27 cellular contexts compared by ENCODE assay signal in the genomic region with DNA sequence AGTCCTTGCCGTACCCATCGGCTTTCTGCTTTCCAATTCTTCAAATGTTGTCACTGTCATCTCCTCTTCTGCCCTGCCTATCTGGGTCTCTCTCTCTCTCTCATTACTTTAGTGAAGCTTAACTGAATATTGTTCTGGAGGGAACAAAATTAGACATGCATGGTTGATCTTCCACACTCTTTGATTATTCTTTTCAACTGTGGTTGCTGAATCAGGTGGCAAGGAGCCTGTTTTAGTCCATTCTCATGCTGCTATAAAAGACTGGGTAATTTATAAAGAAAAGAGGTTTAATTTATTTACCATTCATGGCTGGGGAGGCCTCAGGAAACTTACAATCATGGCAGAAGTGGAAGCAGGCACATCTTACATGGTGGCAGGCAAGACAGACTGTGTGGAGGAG.
"Had no signal": no experiment of that assay in that cellular context is flagged by ENCODE, and none has a peak within 500 bp of the region (broad histone marks: within the 10 kb centered on the region; RNA-seq: fewer than 3 reads in every experiment).

No MANE protein-coding gene starts in this region.

- H3K9me3 ChIP-seq: adrenal gland, Peyer's patch, SJSA1 had no signal

- H3K4me1 ChIP-seq: adrenal gland, Peyer's patch had no signal

- H3K27ac ChIP-seq: brain microvascular endothelial cell, cardiac muscle cell, SJSA1 had no signal

- DNase-seq: activated CD4-positive, alpha-beta T cell treated with anti-CD3 and anti-CD28 coated beads for 48 hours; activated CD4-positive, alpha-beta T cell treated with anti-CD3 and anti-CD28 coated beads, Interleukin-2, amount 50 U/mL, for 4 hours; activated CD4-positive, CD25-positive, alpha-beta regulatory T cell treated with anti-CD3 and anti-CD28 coated beads, Interleukin-2, amount 50 U/mL, for 72 hours; activated CD8-positive, alpha-beta memory T cell treated with anti-CD3 and anti-CD28 coated beads, Interleukin-2, amount 50 U/mL, for 48 hours; activated CD8-positive, alpha-beta T cell treated with anti-CD3 and anti-CD28 coated beads, Interleukin-2, amount 10 ng/mL, durations not matched to agents 7 days and 5 days; activated naive CD4-positive, alpha-beta T cell treated with anti-CD3 and anti-CD28 coated beads, Interleukin-2, amount 50 U/mL, for 16 hours; activated naive CD8-positive, alpha-beta T cell treated with anti-CD3 and anti-CD28 coated beads, Interleukin-2, amount 10 ng/mL, durations not matched to agents 7 days and 5 days; activated T-cell treated with anti-CD3 and anti-CD28 coated beads, Interleukin-2, amount 50 U/mL, for 1 hour; anterior cingulate cortex; brain microvascular endothelial cell; MM.1S; NCI-H1105; NCI-H1436; NCI-H1694 treated with DMSO at 0.1 percent for 48 hours; NCI-H2029 treated with DMSO at 0.1 percent for 48 hours; NCI-H345; NCI-H510A; NCI-H526 treated with DMSO at 0.1 percent for 48 hours; NCI-H82; OCI-M1; Peyer's patch; SHP77 had no signal

- H3K27me3 Mint-ChIP-seq: activated naive CD8-positive, alpha-beta T cell treated with anti-CD3 and anti-CD28 coated beads, Interleukin-2, amount 10 ng/mL, durations not matched to agents 7 days and 5 days had no signal

- H3K27ac Mint-ChIP-seq: activated CD8-positive, alpha-beta T cell treated with anti-CD3 and anti-CD28 coated beads, Interleukin-2, amount 10 ng/mL, durations not matched to agents 7 days and 5 days; activated naive CD8-positive, alpha-beta T cell treated with anti-CD3 and anti-CD28 coated beads, Interleukin-2, amount 10 ng/mL, durations not matched to agents 7 days and 5 days; T-helper 1 cell treated with Interleukin-12 subunit alpha and Interleukin-12 subunit beta and Interleukin-4 antibody, amounts not matched to agents 30 μg/mL and 1 μg/mL, for 36 hours had no signal

- H3K4me3 Mint-ChIP-seq: activated CD8-positive, alpha-beta T cell treated with anti-CD3 and anti-CD28 coated beads, Interleukin-2, amount 10 ng/mL, durations not matched to agents 7 days and 5 days; activated naive CD8-positive, alpha-beta T cell treated with anti-CD3 and anti-CD28 coated beads, Interleukin-2, amount 10 ng/mL, durations not matched to agents 7 days and 5 days; T-helper 1 cell treated with Interleukin-12 subunit alpha and Interleukin-12 subunit beta and Interleukin-4 antibody, amounts not matched to agents 30 μg/mL and 1 μg/mL, for 36 hours had no signal

- H3K27me3 ChIP-seq: adrenal gland, brain microvascular endothelial cell, cardiac muscle cell, Peyer's patch, SJSA1 had no signal

- H3K36me3 ChIP-seq: adrenal gland, brain microvascular endothelial cell, cardiac muscle cell, Peyer's patch, SJSA1 had no signal

- ATAC-seq: activated CD8-positive, alpha-beta T cell treated with anti-CD3 and anti-CD28 coated beads, Interleukin-2, amount 10 ng/mL, durations not matched to agents 7 days and 5 days; SK-N-SH treated with all-trans-retinoic acid at 6 μM for 48 hours had no signal

- H3K4me3 ChIP-seq: adrenal gland, cardiac muscle cell, Peyer's patch, SJSA1 had no signal
